In the genomic region with DNA sequence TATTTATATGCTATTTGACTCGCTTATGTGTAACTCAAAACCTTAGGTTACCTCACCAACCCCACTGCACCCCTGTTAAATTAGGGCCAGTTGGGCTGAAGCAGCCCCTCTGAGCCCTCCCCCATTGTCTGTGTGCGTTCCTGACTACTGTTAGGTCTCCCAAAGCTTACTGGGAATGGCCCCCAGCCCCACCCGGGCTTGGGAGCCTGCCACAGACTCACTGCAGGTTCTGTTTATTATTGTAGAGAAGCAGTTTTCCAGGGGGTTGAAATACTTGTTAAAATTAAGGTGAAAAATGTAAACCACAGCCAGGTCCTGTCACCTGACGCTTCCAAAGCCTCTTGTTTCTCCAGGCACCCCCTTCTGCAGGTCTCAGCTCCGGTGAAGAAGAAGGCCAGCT, we compare ENCODE assay signal across 36 cellular contexts.
"Had no signal": no experiment of that assay in that cellular context is flagged by ENCODE, and none has a peak within 500 bp of the region (broad histone marks: within the 10 kb centered on the region; RNA-seq: fewer than 3 reads in every experiment).

No MANE protein-coding gene starts in this region.

- H3K4me1 ChIP-seq: adrenal gland, ascending aorta, breast epithelium had no signal

- H3K4me3 Mint-ChIP-seq: activated B cell treated with CpG ODN at 0.5 μM for 24 hours; activated CD4-positive, alpha-beta memory T cell treated with anti-CD3 and anti-CD28 coated beads for 36 hours; activated CD4-positive, alpha-beta T cell treated with anti-CD3 and anti-CD28 coated beads, Interleukin-2, amount 10 ng/mL, durations not matched to agents 24 days and 14 days; activated CD8-positive, alpha-beta T cell treated with anti-CD3 and anti-CD28 coated beads for 36 hours; activated naive CD4-positive, alpha-beta T cell treated with anti-CD3 and anti-CD28 coated beads for 36 hours; activated naive CD8-positive, alpha-beta T cell treated with anti-CD3 and anti-CD28 coated beads for 36 hours; activated T-cell treated with anti-CD3 and anti-CD28 coated beads, Interleukin-2, amount 50 U/mL, for 4 hours; activated T-cell treated with anti-CD3 and anti-CD28 coated beads, Interleukin-2, amount 50 U/mL, for 72 hours; activated T-helper 1 cell treated with anti-CD3 and anti-CD28 coated beads, Interleukin-12 subunit alpha, Interleukin-12 subunit beta, Interleukin-2, Interleukin-4 antibody, amounts not matched to agents 30 ng/mL and 10 ng/mL and 1 ng/mL, durations not matched to agents 14 hours and 24 hours and 36 hours; activated T-helper 17 cell treated with anti-CD3 and anti-CD28 coated beads, Interleukin-2, amount 50 U/mL, for 72 hours; T-helper 1 cell treated with Interleukin-12 subunit alpha and Interleukin-12 subunit beta and Interleukin-4 antibody, amounts not matched to agents 30 μg/mL and 1 μg/mL, for 36 hours; T-helper 2 cell treated with Interferon-gamma antibody and Interleukin-4, amounts not matched to agents 5 μg/mL and 100 μg/mL, for 36 hours had no signal

- H3K27me3 ChIP-seq: ascending aorta, brain microvascular endothelial cell had no signal

- H3K9me3 Mint-ChIP-seq: activated B cell treated with CpG ODN at 0.5 μM for 24 hours; activated CD4-positive, alpha-beta memory T cell treated with anti-CD3 and anti-CD28 coated beads for 36 hours; activated CD4-positive, alpha-beta T cell treated with anti-CD3 and anti-CD28 coated beads, Interleukin-2, amount 10 ng/mL, durations not matched to agents 24 days and 14 days; activated CD8-positive, alpha-beta T cell treated with anti-CD3 and anti-CD28 coated beads for 36 hours; activated naive CD4-positive, alpha-beta T cell treated with anti-CD3 and anti-CD28 coated beads for 36 hours; activated naive CD4-positive, alpha-beta T cell treated with anti-CD3 and anti-CD28 coated beads, Interleukin-2, amount 50 U/mL, for 72 hours; activated naive CD8-positive, alpha-beta T cell treated with anti-CD3 and anti-CD28 coated beads for 36 hours; activated T-cell treated with anti-CD3 and anti-CD28 coated beads, Interleukin-2, amount 50 U/mL, for 4 hours; activated T-cell treated with anti-CD3 and anti-CD28 coated beads, Interleukin-2, amount 50 U/mL, for 72 hours; activated T-helper 1 cell treated with anti-CD3 and anti-CD28 coated beads, Interleukin-12 subunit alpha, Interleukin-12 subunit beta, Interleukin-2, Interleukin-4 antibody, amounts not matched to agents 30 ng/mL and 10 ng/mL and 1 ng/mL, durations not matched to agents 14 hours and 24 hours and 36 hours; activated T-helper 17 cell treated with anti-CD3 and anti-CD28 coated beads, Interleukin-2, amount 50 U/mL, for 72 hours; T-helper 1 cell treated with Interleukin-12 subunit alpha and Interleukin-12 subunit beta and Interleukin-4 antibody, amounts not matched to agents 30 μg/mL and 1 μg/mL, for 36 hours; T-helper 2 cell treated with Interferon-gamma antibody and Interleukin-4, amounts not matched to agents 5 μg/mL and 100 μg/mL, for 36 hours had no signal

- H3K36me3 ChIP-seq: adrenal gland, ascending aorta, brain microvascular endothelial cell, breast epithelium had no signal

- H3K4me3 ChIP-seq: adrenal gland, ascending aorta, breast epithelium had no signal

- DNase-seq: activated B cell treated with CpG ODN at 0.5 μM for 24 hours; activated CD4-positive, alpha-beta memory T cell treated with anti-CD3 and anti-CD28 coated beads for 36 hours; activated CD4-positive, alpha-beta T cell treated with anti-CD3 and anti-CD28 coated beads for 4 hours; activated CD4-positive, alpha-beta T cell treated with anti-CD3 and anti-CD28 coated beads, Interleukin-2, amount 10 ng/mL, durations not matched to agents 24 days and 14 days; activated CD4-positive, alpha-beta T cell treated with anti-CD3 and anti-CD28 coated beads, Interleukin-2, amount 50 U/mL, for 1 hour; activated CD4-positive, alpha-beta T cell treated with anti-CD3 and anti-CD28 coated beads, Interleukin-2, amount 50 U/mL, for 4 hours; activated CD4-positive, CD25-positive, alpha-beta regulatory T cell treated with anti-CD3 and anti-CD28 coated beads, Interleukin-2, amount 50 U/mL, for 72 hours; activated CD8-positive, alpha-beta memory T cell treated with anti-CD3 and anti-CD28 coated beads, Interleukin-2, amount 50 U/mL, for 4 hours; activated CD8-positive, alpha-beta T cell treated with anti-CD3 and anti-CD28 coated beads for 36 hours; activated effector memory CD4-positive, alpha-beta T cell treated with anti-CD3 and anti-CD28 coated beads, Interleukin-2, amount 50 U/mL, for 16 hours; activated gamma-delta T cell treated with Interleukin-2 at 50 U/mL for 16 hours; activated naive CD4-positive, alpha-beta T cell; activated naive CD4-positive, alpha-beta T cell treated with anti-CD3 and anti-CD28 coated beads for 36 hours; activated naive CD4-positive, alpha-beta T cell treated with anti-CD3 and anti-CD28 coated beads, Interleukin-2, amount 50 U/mL, for 16 hours; activated naive CD8-positive, alpha-beta T cell treated with anti-CD3 and anti-CD28 coated beads for 36 hours; activated T-cell treated with anti-CD3 and anti-CD28 coated beads for 4 hours; activated T-cell treated with anti-CD3 and anti-CD28 coated beads, Interleukin-2, amount 50 U/mL, for 1 hour; activated T-cell treated with anti-CD3 and anti-CD28 coated beads, Interleukin-2, amount 50 U/mL, for 4 hours; activated T-cell treated with anti-CD3 and anti-CD28 coated beads, Interleukin-2, amount 50 U/mL, for 72 hours; adrenal gland; amniotic stem cell; anterior cingulate cortex; brain microvascular endothelial cell; central memory CD4-positive, alpha-beta T cell; SW 1271; T-helper 1 cell; T-helper 2 cell; T-helper 9 cell had no signal

- H3K4me1 Mint-ChIP-seq: activated B cell treated with CpG ODN at 0.5 μM for 24 hours; activated CD4-positive, alpha-beta T cell treated with anti-CD3 and anti-CD28 coated beads, Interleukin-2, amount 10 ng/mL, durations not matched to agents 24 days and 14 days; activated naive CD8-positive, alpha-beta T cell treated with anti-CD3 and anti-CD28 coated beads for 36 hours; activated T-helper 17 cell treated with anti-CD3 and anti-CD28 coated beads, Interleukin-2, amount 50 U/mL, for 72 hours had no signal

- H3K9me3 ChIP-seq: adrenal gland, ascending aorta, breast epithelium had no signal

- H3K36me3 Mint-ChIP-seq: activated CD4-positive, alpha-beta memory T cell treated with anti-CD3 and anti-CD28 coated beads for 36 hours; activated naive CD8-positive, alpha-beta T cell treated with anti-CD3 and anti-CD28 coated beads for 36 hours had no signal

- H3K27ac Mint-ChIP-seq: activated B cell treated with CpG ODN at 0.5 μM for 24 hours; activated CD4-positive, alpha-beta memory T cell treated with anti-CD3 and anti-CD28 coated beads for 36 hours; activated CD4-positive, alpha-beta T cell treated with anti-CD3 and anti-CD28 coated beads, Interleukin-2, amount 10 ng/mL, durations not matched to agents 24 days and 14 days; activated CD8-positive, alpha-beta T cell treated with anti-CD3 and anti-CD28 coated beads for 36 hours; activated naive CD4-positive, alpha-beta T cell treated with anti-CD3 and anti-CD28 coated beads for 36 hours; activated naive CD4-positive, alpha-beta T cell treated with anti-CD3 and anti-CD28 coated beads, Interleukin-2, amount 50 U/mL, for 72 hours; activated naive CD8-positive, alpha-beta T cell treated with anti-CD3 and anti-CD28 coated beads for 36 hours; activated T-cell treated with anti-CD3 and anti-CD28 coated beads, Interleukin-2, amount 50 U/mL, for 72 hours; activated T-helper 1 cell treated with anti-CD3 and anti-CD28 coated beads, Interleukin-12 subunit alpha, Interleukin-12 subunit beta, Interleukin-2, Interleukin-4 antibody, amounts not matched to agents 30 ng/mL and 10 ng/mL and 1 ng/mL, durations not matched to agents 14 hours and 24 hours and 36 hours; activated T-helper 17 cell treated with anti-CD3 and anti-CD28 coated beads, Interleukin-2, amount 50 U/mL, for 72 hours; T-helper 1 cell treated with Interleukin-12 subunit alpha and Interleukin-12 subunit beta and Interleukin-4 antibody, amounts not matched to agents 30 μg/mL and 1 μg/mL, for 36 hours; T-helper 2 cell treated with Interferon-gamma antibody and Interleukin-4, amounts not matched to agents 5 μg/mL and 100 μg/mL, for 36 hours had no signal

- H3K27ac ChIP-seq: adrenal gland, ascending aorta, brain microvascular endothelial cell, breast epithelium, VCaP had no signal

- ATAC-seq: activated CD8-positive, alpha-beta T cell treated with anti-CD3 and anti-CD28 coated beads for 36 hours; activated naive CD4-positive, alpha-beta T cell treated with anti-CD3 and anti-CD28 coated beads, Interleukin-2, amount 50 U/mL, for 72 hours; activated T-cell treated with anti-CD3 and anti-CD28 coated beads, Interleukin-2, amount 50 U/mL, for 4 hours; activated T-cell treated with anti-CD3 and anti-CD28 coated beads, Interleukin-2, amount 50 U/mL, for 72 hours; activated T-helper 17 cell treated with anti-CD3 and anti-CD28 coated beads, Interleukin-2, amount 50 U/mL, for 72 hours had no signal
